8 cellular contexts compared by ENCODE assay signal in the genomic region with DNA sequence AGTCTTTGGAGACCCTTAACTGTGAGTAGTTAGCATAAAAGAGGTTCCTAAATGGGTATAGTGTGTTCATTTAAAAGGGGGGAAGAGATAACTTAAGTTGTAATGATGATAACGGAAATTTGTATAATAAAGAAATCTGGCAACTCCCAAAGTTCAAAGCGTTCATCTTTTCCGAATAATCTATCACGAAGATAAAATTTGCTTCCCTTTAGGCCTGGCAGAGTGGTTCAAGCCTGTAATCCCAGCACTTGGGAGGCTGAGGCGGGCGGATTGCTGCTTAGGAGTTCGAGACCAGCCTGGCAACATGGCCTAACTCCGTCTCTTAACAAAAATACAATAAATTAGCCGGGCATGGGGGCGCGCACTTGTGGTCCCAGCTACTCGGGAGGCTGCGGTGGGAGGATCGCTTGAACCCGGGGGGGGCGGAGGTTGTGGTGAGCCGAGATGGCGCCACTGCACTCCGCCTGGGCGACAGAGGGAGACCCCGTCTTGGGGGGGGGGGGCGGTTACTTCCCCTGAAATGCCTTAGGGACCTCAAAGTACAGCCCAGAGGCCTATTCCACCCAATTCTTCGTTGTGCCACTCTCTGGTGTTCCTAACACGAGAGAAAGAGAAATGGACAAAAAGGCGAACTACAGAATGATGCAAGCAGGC. TPM values are rescaled to one million over a fixed set of nuclear protein-coding genes. Genes with fewer than 3 reads are reported as not detected.
DNase-seq lines count a peak whose midpoint lies in the region; FAIRE-seq and TF ChIP-seq lines count a peak whose summit lies in the region.

No MANE protein-coding gene starts in this region.

- peak overlapping the region; percentile 51 to 97 (median 90) for H3K27ac ChIP-seq in dorsolateral prefrontal cortex

- H3K4me3 Mint-ChIP-seq in HFFc6, result peak overlapping the region; percentile 96

- DNase-seq in HFFc6, result no peak
- peak; percentile 55 for DNase-seq in activated CD4-positive, CD25-positive, alpha-beta regulatory T cell treated with anti-CD3 and anti-CD28 coated beads, Interleukin-2, amount 50 U/mL, for 72 hours
- peak in 3 of 10 donors; percentile 13 to 48 (median 21) for DNase-seq in dorsolateral prefrontal cortex
- DNase-seq in stimulated activated naive CD4-positive, alpha-beta T cell treated with Interleukin-2 at 50 U/mL for 16 hours (lab: John Stamatoyannopoulos, UW), result peak; percentile 40
- DNase-seq in G401 (ENCODE audit: low spot score), result no peak
- no peak for DNase-seq in urothelium cell line (ENCODE audit: low spot score)
- DNase-seq in SIG-M5 (lab: John Stamatoyannopoulos, UW), result no peak

- peaks cover 3% of the 10 kb centered on the region; the same call in 1 of the 2 replicates for H3K27me3 Mint-ChIP-seq in HFFc6 (ENCODE audit: insufficient read depth)

- H3K4me3 ChIP-seq in dorsolateral prefrontal cortex, result peak overlapping the region; percentile 65 to 98 (median 90)
- peak overlapping the region; percentile 93 for H3K4me3 ChIP-seq in mononuclear cell (ENCODE audit: low read length)

- H3K27me3 ChIP-seq in dorsolateral prefrontal cortex (no peaks in the 10 kb centered on the region), mononuclear cell (ENCODE audit: insufficient read depth, low read length) (no peaks in the 10 kb centered on the region)

- TF ChIP-seq CTCF in HFFc6 (IDR thresholded peaks at IDR 0.05), result no peak
- no peak for TF ChIP-seq CTCF in dorsolateral prefrontal cortex (IDR thresholded peaks at IDR 0.05 in 54 of 56, conservative IDR thresholded peaks at IDR 0.05 in 2 of 56; ENCODE audit: low read depth in 1 of 56, partially characterized antibody in 56 of 56)

- H3K4me1 Mint-ChIP-seq in HFFc6 (ENCODE audit: low read depth), result peaks cover 43% of the 10 kb centered on the region

- H3K9me3 Mint-ChIP-seq in HFFc6, result peaks cover 10% of the 10 kb centered on the region

- H3K36me3 Mint-ChIP-seq in HFFc6 (ENCODE audit: low read depth), result peaks cover 48% of the 10 kb centered on the region

- H3K4me1 ChIP-seq in mononuclear cell (ENCODE audit: insufficient read depth, low read length), result peaks cover 44% of the 10 kb centered on the region

- FAIRE-seq in urothelium cell line (lab: Jason Lieb, UNC), result no peak

- peak overlapping the region; percentile 99 for H3K27ac Mint-ChIP-seq in HFFc6

- intact Hi-C loops in dorsolateral prefrontal cortex (cut with DNase I), result loop anchor here (1.0 to 10.0 kb wide), 4 partner anchors 63 to 1005 kb away; a partner anchor contains a TSS

- in situ Hi-C loops in G401 (cut with HindIII; ENCODE audit: low sequenced_read_pairs), result no loop called here

- no peaks in the 10 kb centered on the region for H3K9me3 ChIP-seq in mononuclear cell (ENCODE audit: low read depth, low read length)

RNA-seq across cellular contexts. Expression of a gene that starts 0.9 kb away (rescaled TPM):
- 10 to 100 TPM; 44.7 to 57.9 (median 50.4) TPM for total RNA-seq in HFFc6 (2021; fragmentation: NEBNext Ultra II Directional; extraction: Animal tissue kit (Norgen Biotek cat#: 25700))
- total RNA-seq in dorsolateral prefrontal cortex (100 to 1,000 TPM; 137 to 249 (median 191) TPM), mononuclear cell (220 TPM)
- total RNA-seq in G401 (2014; rRNA removed; shearing (Covaris generic)), result 54.3 and 72.8 TPM in 2 replicates

RNA-seq across cellular contexts. Expression of a gene that starts 48.5 kb away (rescaled TPM):
- total RNA-seq in HFFc6 (2021; fragmentation: NEBNext Ultra II Directional; extraction: Animal tissue kit (Norgen Biotek cat#: 25700)), result 10 to 100 TPM; 21.0 to 28.9 (median 24.6) TPM
- total RNA-seq in dorsolateral prefrontal cortex (100 to 1,000 TPM in 78 of 120 experiments, 10 to 100 TPM in 42; 55.6 to 161 (median 108) TPM), mononuclear cell (59.5 TPM)
- total RNA-seq in G401 (2014; rRNA removed; shearing (Covaris generic)), result 12.6 and 15.1 TPM in 2 replicates

Comparison
In these comparisons a context has a peak if more than half of its experiments do, and no peak if none do; other contexts are left out.
1. DNase-seq: peak in activated CD4-positive, CD25-positive, alpha-beta regulatory T cell treated with anti-CD3 and anti-CD28 coated beads, Interleukin-2, amount 50 U/mL, for 72 hours (single experiment) and stimulated activated naive CD4-positive, alpha-beta T cell treated with Interleukin-2 at 50 U/mL for 16 hours (single experiment); none in HFFc6 (single experiment), G401 (single experiment), urothelium cell line (single experiment) and SIG-M5 (single experiment).